In the genomic region with DNA sequence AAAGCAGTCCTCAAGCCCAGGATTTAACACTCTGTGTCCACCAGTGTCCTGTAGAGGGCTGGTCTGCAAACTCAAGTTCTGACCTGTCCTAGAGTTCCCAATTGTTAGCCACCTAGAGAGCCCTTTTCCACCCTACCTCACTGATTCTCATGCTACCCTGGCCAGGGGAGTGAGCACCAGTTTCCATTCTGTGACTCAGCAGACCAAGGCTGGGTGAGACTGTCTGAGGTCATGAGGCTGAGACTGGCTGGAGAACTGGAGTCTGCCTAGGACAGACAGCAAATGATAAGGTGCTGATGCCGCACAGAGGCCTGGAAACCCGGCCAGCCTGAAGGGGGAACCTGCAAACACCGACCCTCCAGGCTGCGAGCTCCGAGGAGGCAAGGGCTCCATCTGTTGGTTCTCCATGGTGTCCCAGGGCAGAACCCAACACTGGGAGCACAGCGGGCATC, we compare ENCODE assay signal across 13 cellular contexts. TPM values are rescaled to one million over a fixed set of nuclear protein-coding genes. Genes with fewer than 3 reads are reported as not detected.
DNase-seq lines count a peak whose midpoint lies in the region; ATAC-seq and TF ChIP-seq lines count a peak whose summit lies in the region.
"Had no signal": no experiment of that assay in that cellular context is flagged by ENCODE, and none has a peak within 500 bp of the region (broad histone marks: within the 10 kb centered on the region; RNA-seq: fewer than 3 reads in every experiment).

No MANE protein-coding gene starts in this region.

- no peak for DNase-seq in activated naive CD8-positive, alpha-beta T cell treated with anti-CD3 and anti-CD28 coated beads, Interleukin-2, amount 50 U/mL, for 24 hours
- DNase-seq in activated naive CD8-positive, alpha-beta T cell treated with anti-CD3 and anti-CD28 coated beads for 36 hours = no peak
- peak; percentile 25 to 59 for DNase-seq in NCI-H1930 (lab: John Stamatoyannopoulos, UW)
- peak; percentile 38 for DNase-seq in choroid plexus epithelial cell (ENCODE audit: low read depth)
- DNase-seq in retinal pigment epithelial cell (ENCODE audit: low read depth) = no peak
- no peak for DNase-seq in NCI-H345 treated with DMSO at 0.1 percent for 48 hours (lab: John Stamatoyannopoulos, UW; ENCODE audit: unreplicated experiment)
- DNase-seq in stimulated activated CD4-positive, alpha-beta T cell treated with anti-CD3 and anti-CD28 coated beads, Interleukin-2, amount 100 ng/mL, for 48 hours = no peak
- no peak for DNase-seq in naive thymus-derived CD8-positive, alpha-beta T cell
- DNase-seq: aorta; CD4-positive, CD25-positive, alpha-beta regulatory T cell; NCI-H345 had no signal

- H3K27me3 Mint-ChIP-seq in activated naive CD8-positive, alpha-beta T cell treated with anti-CD3 and anti-CD28 coated beads, Interleukin-2, amount 50 U/mL, for 24 hours = peaks cover under 1% of the 10 kb centered on the region
- no peaks in the 10 kb centered on the region for H3K27me3 Mint-ChIP-seq in activated naive CD8-positive, alpha-beta T cell treated with anti-CD3 and anti-CD28 coated beads for 36 hours
- peaks cover 0 to 4% (median 0%) of the 10 kb centered on the region in 5 donors for H3K27me3 Mint-ChIP-seq in naive thymus-derived CD8-positive, alpha-beta T cell

- no peak overlapping the region for H3K4me3 Mint-ChIP-seq in activated naive CD8-positive, alpha-beta T cell treated with anti-CD3 and anti-CD28 coated beads, Interleukin-2, amount 50 U/mL, for 24 hours
- no peak overlapping the region for H3K4me3 Mint-ChIP-seq in activated naive CD8-positive, alpha-beta T cell treated with anti-CD3 and anti-CD28 coated beads for 36 hours
- H3K4me3 Mint-ChIP-seq in naive thymus-derived CD8-positive, alpha-beta T cell = no peak overlapping the region
- H3K4me3 Mint-ChIP-seq: CD4-positive, CD25-positive, alpha-beta regulatory T cell had no signal

- no peaks in the 10 kb centered on the region for H3K9me3 Mint-ChIP-seq in activated naive CD8-positive, alpha-beta T cell treated with anti-CD3 and anti-CD28 coated beads, Interleukin-2, amount 50 U/mL, for 24 hours
- no peaks in the 10 kb centered on the region for H3K9me3 Mint-ChIP-seq in activated naive CD8-positive, alpha-beta T cell treated with anti-CD3 and anti-CD28 coated beads for 36 hours
- H3K9me3 Mint-ChIP-seq in naive thymus-derived CD8-positive, alpha-beta T cell = no peaks in the 10 kb centered on the region
- H3K9me3 Mint-ChIP-seq: CD4-positive, CD25-positive, alpha-beta regulatory T cell had no signal

- no peaks in the 10 kb centered on the region for H3K4me1 Mint-ChIP-seq in activated naive CD8-positive, alpha-beta T cell treated with anti-CD3 and anti-CD28 coated beads, Interleukin-2, amount 50 U/mL, for 24 hours
- no peaks in the 10 kb centered on the region for H3K4me1 Mint-ChIP-seq in activated naive CD8-positive, alpha-beta T cell treated with anti-CD3 and anti-CD28 coated beads for 36 hours
- H3K4me1 Mint-ChIP-seq in naive thymus-derived CD8-positive, alpha-beta T cell = no peaks in the 10 kb centered on the region
- H3K4me1 Mint-ChIP-seq: CD4-positive, CD25-positive, alpha-beta regulatory T cell had no signal

- TF ChIP-seq CTCF in choroid plexus epithelial cell (conservative IDR thresholded peaks at IDR 0.05; ENCODE audit: low read depth, low read length) (peak; percentile 39), retinal pigment epithelial cell (conservative IDR thresholded peaks at IDR 0.05; ENCODE audit: low read depth, low read length) (peak; percentile 26)

- POLR2A ChIA-PET in naive thymus-derived CD8-positive, alpha-beta T cell (lab: Charles Lee) = no interaction called here

- H3K4me3 ChIP-seq in choroid plexus epithelial cell (ENCODE audit: low read depth, low read length) = no peak overlapping the region
- H3K4me3 ChIP-seq in retinal pigment epithelial cell (ENCODE audit: low read length) = no peak overlapping the region
- H3K4me3 ChIP-seq: GM12878, tibial nerve had no signal

- no peaks in the 10 kb centered on the region for H3K36me3 Mint-ChIP-seq in activated naive CD8-positive, alpha-beta T cell treated with anti-CD3 and anti-CD28 coated beads, Interleukin-2, amount 50 U/mL, for 24 hours (ENCODE audit: low read depth)
- no peaks in the 10 kb centered on the region for H3K36me3 Mint-ChIP-seq in activated naive CD8-positive, alpha-beta T cell treated with anti-CD3 and anti-CD28 coated beads for 36 hours
- no peaks in the 10 kb centered on the region for H3K36me3 Mint-ChIP-seq in naive thymus-derived CD8-positive, alpha-beta T cell
- H3K36me3 Mint-ChIP-seq: CD4-positive, CD25-positive, alpha-beta regulatory T cell had no signal

- H3K27ac Mint-ChIP-seq in activated naive CD8-positive, alpha-beta T cell treated with anti-CD3 and anti-CD28 coated beads, Interleukin-2, amount 50 U/mL, for 24 hours = no peak overlapping the region
- no peak overlapping the region for H3K27ac Mint-ChIP-seq in activated naive CD8-positive, alpha-beta T cell treated with anti-CD3 and anti-CD28 coated beads for 36 hours
- H3K27ac Mint-ChIP-seq in naive thymus-derived CD8-positive, alpha-beta T cell = no peak overlapping the region
- H3K27ac Mint-ChIP-seq: CD4-positive, CD25-positive, alpha-beta regulatory T cell had no signal

- ATAC-seq in activated naive CD8-positive, alpha-beta T cell treated with anti-CD3 and anti-CD28 coated beads, Interleukin-2, amount 50 U/mL, for 24 hours = peak; percentile 78
- no peak for ATAC-seq in naive thymus-derived CD8-positive, alpha-beta T cell
- ATAC-seq: GM12878 had no signal

RNA-seq across cellular contexts. Expression of a gene that starts 13.7 kb away (rescaled TPM):
- under 1 TPM in 1 of 2 experiments, not detected in 1; 0.10 TPM for total RNA-seq in activated naive CD8-positive, alpha-beta T cell treated with anti-CD3 and anti-CD28 coated beads for 36 hours
- not detected for total RNA-seq in naive thymus-derived CD8-positive, alpha-beta T cell
- polyA plus RNA-seq in naive thymus-derived CD8-positive, alpha-beta T cell = not detected
- total RNA-seq: CD4-positive, CD25-positive, alpha-beta regulatory T cell; GM12878 had no signal
- polyA plus RNA-seq: CD4-positive, CD25-positive, alpha-beta regulatory T cell; GM12878 had no signal

Comparison
In these comparisons a context has a peak if more than half of its experiments do, and no peak if none do; other contexts are left out.
1. DNase-seq: peak in NCI-H1930 (2 of 2) and choroid plexus epithelial cell (single experiment); none in activated naive CD8-positive, alpha-beta T cell treated with anti-CD3 and anti-CD28 coated beads, Interleukin-2, amount 50 U/mL, for 24 hours (single experiment), activated naive CD8-positive, alpha-beta T cell treated with anti-CD3 and anti-CD28 coated beads for 36 hours (single experiment), retinal pigment epithelial cell (single experiment), NCI-H345 treated with DMSO at 0.1 percent for 48 hours (single experiment), stimulated activated CD4-positive, alpha-beta T cell treated with anti-CD3 and anti-CD28 coated beads, Interleukin-2, amount 100 ng/mL, for 48 hours (0 of 2) and naive thymus-derived CD8-positive, alpha-beta T cell (0 of 10).